ENCODE assay signal across 8 cellular contexts in genomic region chr9:128688501-128689292, GRCh38. TPM values are rescaled to one million over a fixed set of nuclear protein-coding genes. Genes with fewer than 3 reads are reported as not detected.
DNase-seq lines count a peak whose midpoint lies in the region; ATAC-seq, FAIRE-seq and TF ChIP-seq lines count a peak whose summit lies in the region.

TSS of gene SET (plus strand) at chr9:128689222. CDS start at chr9:128689583, 361 bp downstream.

- H3K36me3 ChIP-seq in bronchial epithelial cell (ENCODE audit: control insufficient read depth, insufficient read depth, low read length) = peaks cover 12% of the 10 kb centered on the region

- H3K4me2 ChIP-seq in A549 = peak within 1 kb of the TSS; percentile 92

- peak within 1 kb of the TSS; percentile 98 for H3K27ac Mint-ChIP-seq in WTC11

- peak within 1 kb of the TSS; percentile 100 for H3K4me3 ChIP-seq in A549
- peak within 1 kb of the TSS; percentile 82 for H3K4me3 ChIP-seq in bronchial epithelial cell (ENCODE audit: low read depth, low read length)

- no peaks in the 10 kb centered on the region for H3K9me3 ChIP-seq in A549

- DNase-seq in A549 (ENCODE audit: low read depth in 1 of 2, low spot score in 1 of 2) (peak; percentile 94), NCI-H2227 (lab: John Stamatoyannopoulos, UW; ENCODE audit: unreplicated experiment) (peak; percentile 95), WTC11 (ENCODE audit: low spot score) (peak; percentile 93), bronchial epithelial cell (ENCODE audit: low read depth) (peak; percentile 77), iPS-NIHi7 (ENCODE audit: extremely low spot score) (peak; percentile 98), smooth muscle cell of the brain vasculature (ENCODE audit: low read depth, low spot score) (peak; percentile 87)

- H3K4me1 ChIP-seq in A549 = peaks cover 50% of the 10 kb centered on the region

- H3K4me1 Mint-ChIP-seq in WTC11 = peaks cover 57% of the 10 kb centered on the region

- no peak for TF ChIP-seq EP300 in A549 (IDR thresholded peaks at IDR 0.05)

- no peaks in the 10 kb centered on the region for H3K27me3 ChIP-seq in bronchial epithelial cell (ENCODE audit: control insufficient read depth, insufficient read depth, low read length)

- TF ChIP-seq RAD21 in A549 (conservative IDR thresholded peaks at IDR 0.05 in 1 of 2, IDR thresholded peaks at IDR 0.05 in 1 of 2) = no peak

- no peaks in the 10 kb centered on the region for H3K9me3 Mint-ChIP-seq in WTC11

- WGBS in A549 (ENCODE audit: missing lambda C conversion rate) = 19% methylated on average over 17 of the region's 93 CpGs

- peak within 1 kb of the TSS; percentile 97 to 100 for H3K27ac ChIP-seq in A549

- H3K27me3 Mint-ChIP-seq in WTC11 (ENCODE audit: low read depth) = no peaks in the 10 kb centered on the region; the same call in 1 of the 2 replicates

- no peak for TF ChIP-seq CTCF in A549 (IDR thresholded peaks at IDR 0.05)
- no peak for TF ChIP-seq CTCF in WTC11 (IDR thresholded peaks at IDR 0.05)
- TF ChIP-seq CTCF in bronchial epithelial cell (IDR thresholded peaks at IDR 0.05; ENCODE audit: insufficient read depth, low read length, severe bottlenecking) = no peak

- POLR2A ChIA-PET in A549 (lab: Yijun Ruan, JAX) (interaction anchor here (0.9 to 2.5 kb wide), 6 partner anchors 11 to 136 kb away, joined by 3 to 13 read pairs (median 4); partner anchors contain the start of genes DYNC2I2, PKN3, SPTAN1 and ZDHHC12), WTC11 (lab: Charles Lee) (interaction anchor here (1.0 kb wide), 2 partner anchors 9 to 136 kb away, joined by 3 to 5 read pairs; partner anchors contain the start of gene SPTAN1)

- FAIRE-seq in A549 (lab: Jason Lieb, UNC) = no peak
- FAIRE-seq in bronchial epithelial cell (lab: Jason Lieb, UNC) = no peak

- H3K4me3 Mint-ChIP-seq in WTC11 = peak within 1 kb of the TSS; percentile 96

- peak; percentile 68 to 81 for ATAC-seq in A549
- ATAC-seq in GM18868 (IDR thresholded peaks at IDR 0.05; ENCODE audit: unreplicated experiment) = peak; percentile 73
- ATAC-seq in HG03139 (IDR thresholded peaks at IDR 0.05; ENCODE audit: unreplicated experiment) = peak; percentile 65
- peak; percentile 84 for ATAC-seq in WTC11

- CTCF ChIA-PET in A549 (lab: Yijun Ruan, JAX) = interaction anchor here (1.5 to 1.9 kb wide), 3 partner anchors 13 to 53 kb away, joined by 3 to 8 read pairs (median 8); partner anchors contain the start of gene PKN3
- CTCF ChIA-PET in WTC11 (lab: Charles Lee) = interaction anchor here (1.0 to 2.1 kb wide), 4 partner anchors 13 to 53 kb away, joined by 4 to 10 read pairs (median 6); partner anchors contain the start of gene PKN3

- TF ChIP-seq POLR2A in A549 (IDR thresholded peaks at IDR 0.05; ENCODE audit: low read length) = peak; percentile 71

- peaks cover 52% of the 10 kb centered on the region for H3K36me3 Mint-ChIP-seq in WTC11

TF ChIP-seq in A549, 52 proteins besides CTCF, POLR2A, EP300 and RAD21 (continues in another document):
- TF ChIP-seq FOXS1 (CRISPR knock-in tag; IDR thresholded peaks at IDR 0.05) (peak; percentile 56; the same call in 1 of the 2 replicates), JUN (IDR thresholded peaks at IDR 0.05) (peak in 1 of 2 experiments; percentile 84; a peak in 2 of 5 replicates), HEYL (CRISPR knock-in tag; IDR thresholded peaks at IDR 0.05) (no peak), HOXA7 (CRISPR knock-in tag; IDR thresholded peaks at IDR 0.05) (no peak), CBX8 (IDR thresholded peaks at IDR 0.05) (no peak), PBX3 (IDR thresholded peaks at IDR 0.05) (0 out of 2 replicates have a peak, but pooled peaks have one; percentile 33), MAZ (IDR thresholded peaks at IDR 0.05; ENCODE audit: borderline replicate concordance, low read depth, low read length) (0 out of 2 replicates have a peak, but pooled peaks have one; percentile 55), CEBPB (IDR thresholded peaks at IDR 0.05) (0 out of 4 replicates have a peak, but pooled peaks of 1 of the 2 experiments have one; percentile 22), FOSL2 (IDR thresholded peaks at IDR 0.05) (no peak), FOSL2 (CRISPR knock-in tag; IDR thresholded peaks at IDR 0.05) (no peak), ATOH8 (CRISPR knock-in tag; IDR thresholded peaks at IDR 0.05; ENCODE audit: low read depth) (peak; percentile 68; the same call in 1 of the 2 replicates), RNF2 (IDR thresholded peaks at IDR 0.05; ENCODE audit: borderline replicate concordance, low read depth) (no peak), HOXB13 (CRISPR knock-in tag; IDR thresholded peaks at IDR 0.05; ENCODE audit: low read depth) (peak; percentile 80; the same call in 1 of the 2 replicates), NFE2L2 (conservative IDR thresholded peaks at IDR 0.05; ENCODE audit: low read length) (no peak), ZFP36 (IDR thresholded peaks at IDR 0.05; ENCODE audit: borderline replicate concordance, partially characterized antibody) (no peak), TP53 (CRISPR knock-in tag; IDR thresholded peaks at IDR 0.05) (no peak), BHLHE40 (IDR thresholded peaks at IDR 0.05; ENCODE audit: low read depth, low read length) (no peak), GATA3 (IDR thresholded peaks at IDR 0.05; ENCODE audit: borderline replicate concordance) (no peak)

TF ChIP-seq in WTC11, 78 proteins besides CTCF, POLR2A, EP300 and RAD21 (continues in another document):
- TF ChIP-seq ARID4B (CRISPR knock-in tag; IDR thresholded peaks at IDR 0.05; ENCODE audit: borderline replicate concordance) (no peak; the same call in 1 of the 2 replicates), USF1 (CRISPR knock-in tag; IDR thresholded peaks at IDR 0.05) (peak; percentile 86), ZNF232 (CRISPR knock-in tag; IDR thresholded peaks at IDR 0.05) (peak; percentile 15; the same call in 1 of the 2 replicates), MAX (CRISPR knock-in tag; IDR thresholded peaks at IDR 0.05) (peak; percentile 53), PRRX2 (CRISPR knock-in tag; IDR thresholded peaks at IDR 0.05) (no peak; the same call in 1 of the 2 replicates), NR3C1 (CRISPR knock-in tag; conservative IDR thresholded peaks at IDR 0.05; ENCODE audit: low read depth) (no peak), CDX4 (CRISPR knock-in tag; IDR thresholded peaks at IDR 0.05; ENCODE audit: borderline replicate concordance) (no peak)

RNA-seq across cellular contexts. Expression of gene SET, which starts in this region (rescaled TPM):
- polyA plus RNA-seq in A549 (2011; rRNA removed) (293 and 518 TPM in 2 replicates), A549 (2017; fragmentation: RNase III; extraction: RNeasy Plus Mini Kit Qiagen cat#74134 plus additional on column Dnase treatment) (538 to 546 TPM (median 544 TPM) in 3 replicates)
- 78.7 and 85.2 TPM in 2 replicates for polyA plus RNA-seq in A549 (2012; cell fraction: cytosol; rRNA removed)
- polyA plus RNA-seq in A549 (2012; cell fraction: nucleus; rRNA removed) = 34.6 and 48.0 TPM in 2 replicates
- polyA minus RNA-seq in A549 (2011; rRNA and poly(A)+ RNA removed) = 108 TPM in 2 replicates
- total RNA-seq in WTC11 (2021) (1,083 to 1,129 TPM (median 1,086 TPM) in 3 replicates), bronchial epithelial cell (717 and 775 TPM in 2 replicates)

Comparison
In these comparisons a context has a peak if more than half of its experiments do, and no peak if none do; other contexts are left out.
1. Peak in every context shown above with its lines: DNase-seq, ATAC-seq, H3K4me3 ChIP-seq and H3K27ac ChIP-seq.